In the genomic region with DNA sequence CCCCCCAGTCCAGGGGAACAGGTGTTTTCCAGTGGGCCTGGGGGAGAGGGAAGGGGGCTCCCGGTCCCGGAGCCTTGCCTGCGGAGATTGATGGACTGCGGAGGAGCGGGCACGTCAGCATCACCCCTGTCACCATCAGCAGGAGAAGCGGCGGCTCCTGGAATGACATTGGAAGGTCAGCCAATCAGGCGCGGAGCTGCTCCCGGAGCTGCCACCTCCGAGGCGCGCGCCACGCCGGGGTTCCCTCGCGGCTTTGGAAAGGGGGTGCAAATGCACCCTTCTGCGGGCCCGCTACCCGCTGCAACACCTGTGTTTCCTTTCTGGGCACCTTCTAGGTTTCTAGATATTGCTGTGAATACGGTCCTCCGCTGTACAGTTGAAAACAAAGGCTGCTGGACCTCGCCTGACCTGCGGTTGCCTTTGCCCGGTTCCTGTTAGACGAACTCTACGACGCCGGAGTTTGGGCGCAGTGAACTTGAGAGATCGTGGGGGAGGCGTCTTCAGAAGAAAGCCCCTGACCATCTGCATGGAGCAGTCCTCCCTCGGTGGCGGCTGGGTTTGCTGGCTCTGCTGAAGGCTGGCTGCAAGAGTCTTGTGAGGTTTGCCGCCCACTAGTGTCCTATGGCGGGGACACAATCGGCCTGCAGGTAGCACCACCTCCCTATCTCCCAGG, we compare ENCODE assay signal across 1 cellular context.
TF ChIP-seq lines count a peak whose summit lies in the region.

No MANE protein-coding gene starts in this region.

TF ChIP-seq in K562, 482 proteins besides CTCF, POLR2A, EP300 and RAD21 (continued from another document):
- TF ChIP-seq, protein P1, sequence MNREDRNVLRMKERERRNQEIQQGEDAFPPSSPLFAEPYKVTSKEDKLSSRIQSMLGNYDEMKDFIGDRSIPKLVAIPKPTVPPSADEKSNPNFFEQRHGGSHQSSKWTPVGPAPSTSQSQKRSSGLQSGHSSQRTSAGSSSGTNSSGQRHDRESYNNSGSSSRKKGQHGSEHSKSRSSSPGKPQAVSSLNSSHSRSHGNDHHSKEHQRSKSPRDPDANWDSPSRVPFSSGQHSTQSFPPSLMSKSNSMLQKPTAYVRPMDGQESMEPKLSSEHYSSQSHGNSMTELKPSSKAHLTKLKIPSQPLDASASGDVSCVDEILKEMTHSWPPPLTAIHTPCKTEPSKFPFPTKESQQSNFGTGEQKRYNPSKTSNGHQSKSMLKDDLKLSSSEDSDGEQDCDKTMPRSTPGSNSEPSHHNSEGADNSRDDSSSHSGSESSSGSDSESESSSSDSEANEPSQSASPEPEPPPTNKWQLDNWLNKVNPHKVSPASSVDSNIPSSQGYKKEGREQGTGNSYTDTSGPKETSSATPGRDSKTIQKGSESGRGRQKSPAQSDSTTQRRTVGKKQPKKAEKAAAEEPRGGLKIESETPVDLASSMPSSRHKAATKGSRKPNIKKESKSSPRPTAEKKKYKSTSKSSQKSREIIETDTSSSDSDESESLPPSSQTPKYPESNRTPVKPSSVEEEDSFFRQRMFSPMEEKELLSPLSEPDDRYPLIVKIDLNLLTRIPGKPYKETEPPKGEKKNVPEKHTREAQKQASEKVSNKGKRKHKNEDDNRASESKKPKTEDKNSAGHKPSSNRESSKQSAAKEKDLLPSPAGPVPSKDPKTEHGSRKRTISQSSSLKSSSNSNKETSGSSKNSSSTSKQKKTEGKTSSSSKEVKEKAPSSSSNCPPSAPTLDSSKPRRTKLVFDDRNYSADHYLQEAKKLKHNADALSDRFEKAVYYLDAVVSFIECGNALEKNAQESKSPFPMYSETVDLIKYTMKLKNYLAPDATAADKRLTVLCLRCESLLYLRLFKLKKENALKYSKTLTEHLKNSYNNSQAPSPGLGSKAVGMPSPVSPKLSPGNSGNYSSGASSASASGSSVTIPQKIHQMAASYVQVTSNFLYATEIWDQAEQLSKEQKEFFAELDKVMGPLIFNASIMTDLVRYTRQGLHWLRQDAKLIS (CRISPR knock-in tag; IDR thresholded peaks at IDR 0.05) = no peak
- TF ChIP-seq, protein P2, sequence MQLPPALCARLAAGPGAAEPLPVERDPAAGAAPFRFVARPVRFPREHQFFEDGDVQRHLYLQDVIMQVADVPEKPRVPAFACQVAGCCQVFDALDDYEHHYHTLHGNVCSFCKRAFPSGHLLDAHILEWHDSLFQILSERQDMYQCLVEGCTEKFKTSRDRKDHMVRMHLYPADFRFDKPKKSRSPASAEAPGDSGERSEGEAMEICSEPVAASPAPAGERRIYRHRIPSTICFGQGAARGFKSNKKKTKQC (CRISPR knock-in tag; IDR thresholded peaks at IDR 0.05) = no peak
- TF ChIP-seq SREBF1 (IDR thresholded peaks at IDR 0.05; ENCODE audit: borderline replicate concordance, low read depth, low read length) = no peak
- TF ChIP-seq, protein P3, sequence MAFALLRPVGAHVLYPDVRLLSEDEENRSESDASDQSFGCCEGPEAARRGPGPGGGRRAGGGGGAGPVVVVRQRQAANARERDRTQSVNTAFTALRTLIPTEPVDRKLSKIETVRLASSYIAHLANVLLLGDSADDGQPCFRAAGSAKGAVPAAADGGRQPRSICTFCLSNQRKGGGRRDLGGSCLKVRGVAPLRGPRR (CRISPR knock-in tag; IDR thresholded peaks at IDR 0.05) = no peak
- TF ChIP-seq, protein P4, sequence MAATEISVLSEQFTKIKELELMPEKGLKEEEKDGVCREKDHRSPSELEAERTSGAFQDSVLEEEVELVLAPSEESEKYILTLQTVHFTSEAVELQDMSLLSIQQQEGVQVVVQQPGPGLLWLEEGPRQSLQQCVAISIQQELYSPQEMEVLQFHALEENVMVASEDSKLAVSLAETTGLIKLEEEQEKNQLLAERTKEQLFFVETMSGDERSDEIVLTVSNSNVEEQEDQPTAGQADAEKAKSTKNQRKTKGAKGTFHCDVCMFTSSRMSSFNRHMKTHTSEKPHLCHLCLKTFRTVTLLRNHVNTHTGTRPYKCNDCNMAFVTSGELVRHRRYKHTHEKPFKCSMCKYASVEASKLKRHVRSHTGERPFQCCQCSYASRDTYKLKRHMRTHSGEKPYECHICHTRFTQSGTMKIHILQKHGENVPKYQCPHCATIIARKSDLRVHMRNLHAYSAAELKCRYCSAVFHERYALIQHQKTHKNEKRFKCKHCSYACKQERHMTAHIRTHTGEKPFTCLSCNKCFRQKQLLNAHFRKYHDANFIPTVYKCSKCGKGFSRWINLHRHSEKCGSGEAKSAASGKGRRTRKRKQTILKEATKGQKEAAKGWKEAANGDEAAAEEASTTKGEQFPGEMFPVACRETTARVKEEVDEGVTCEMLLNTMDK (IDR thresholded peaks at IDR 0.05; ENCODE audit: borderline replicate concordance, insufficient read depth, low read depth, low read length, poor library complexity, severe bottlenecking) = no peak
- TF ChIP-seq HCFC1 (IDR thresholded peaks at IDR 0.05; ENCODE audit: low read depth, low read length) = no peak
- TF ChIP-seq PML (IDR thresholded peaks at IDR 0.05; ENCODE audit: low read length) = no peak
- TF ChIP-seq MCM5 (IDR thresholded peaks at IDR 0.05; ENCODE audit: low read depth) = no peak
- TF ChIP-seq, protein P5, sequence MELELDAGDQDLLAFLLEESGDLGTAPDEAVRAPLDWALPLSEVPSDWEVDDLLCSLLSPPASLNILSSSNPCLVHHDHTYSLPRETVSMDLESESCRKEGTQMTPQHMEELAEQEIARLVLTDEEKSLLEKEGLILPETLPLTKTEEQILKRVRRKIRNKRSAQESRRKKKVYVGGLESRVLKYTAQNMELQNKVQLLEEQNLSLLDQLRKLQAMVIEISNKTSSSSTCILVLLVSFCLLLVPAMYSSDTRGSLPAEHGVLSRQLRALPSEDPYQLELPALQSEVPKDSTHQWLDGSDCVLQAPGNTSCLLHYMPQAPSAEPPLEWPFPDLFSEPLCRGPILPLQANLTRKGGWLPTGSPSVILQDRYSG (tag; conservative IDR thresholded peaks at IDR 0.05; ENCODE audit: low read depth) = no peak
- TF ChIP-seq ZBTB1 (CRISPR knock-in tag; IDR thresholded peaks at IDR 0.05; ENCODE audit: borderline replicate concordance, low read depth) = no peak
- TF ChIP-seq SOX6 (IDR thresholded peaks at IDR 0.05) = no peak
- no peak for TF ChIP-seq ZNF778 (CRISPR knock-in tag; IDR thresholded peaks at IDR 0.05)
- TF ChIP-seq MCM7 (IDR thresholded peaks at IDR 0.05) = no peak
- no peak for TF ChIP-seq HNRNPH1 (optimal IDR thresholded peaks at IDR 0.05; ENCODE audit: low read depth, low read length)
- no peak for TF ChIP-seq SMAD4 (CRISPR knock-in tag; conservative IDR thresholded peaks at IDR 0.05)
- TF ChIP-seq RBM22 (IDR thresholded peaks at IDR 0.05; ENCODE audit: low read depth, low read length, poor library complexity, severe bottlenecking) = no peak
- TF ChIP-seq, protein P6, sequence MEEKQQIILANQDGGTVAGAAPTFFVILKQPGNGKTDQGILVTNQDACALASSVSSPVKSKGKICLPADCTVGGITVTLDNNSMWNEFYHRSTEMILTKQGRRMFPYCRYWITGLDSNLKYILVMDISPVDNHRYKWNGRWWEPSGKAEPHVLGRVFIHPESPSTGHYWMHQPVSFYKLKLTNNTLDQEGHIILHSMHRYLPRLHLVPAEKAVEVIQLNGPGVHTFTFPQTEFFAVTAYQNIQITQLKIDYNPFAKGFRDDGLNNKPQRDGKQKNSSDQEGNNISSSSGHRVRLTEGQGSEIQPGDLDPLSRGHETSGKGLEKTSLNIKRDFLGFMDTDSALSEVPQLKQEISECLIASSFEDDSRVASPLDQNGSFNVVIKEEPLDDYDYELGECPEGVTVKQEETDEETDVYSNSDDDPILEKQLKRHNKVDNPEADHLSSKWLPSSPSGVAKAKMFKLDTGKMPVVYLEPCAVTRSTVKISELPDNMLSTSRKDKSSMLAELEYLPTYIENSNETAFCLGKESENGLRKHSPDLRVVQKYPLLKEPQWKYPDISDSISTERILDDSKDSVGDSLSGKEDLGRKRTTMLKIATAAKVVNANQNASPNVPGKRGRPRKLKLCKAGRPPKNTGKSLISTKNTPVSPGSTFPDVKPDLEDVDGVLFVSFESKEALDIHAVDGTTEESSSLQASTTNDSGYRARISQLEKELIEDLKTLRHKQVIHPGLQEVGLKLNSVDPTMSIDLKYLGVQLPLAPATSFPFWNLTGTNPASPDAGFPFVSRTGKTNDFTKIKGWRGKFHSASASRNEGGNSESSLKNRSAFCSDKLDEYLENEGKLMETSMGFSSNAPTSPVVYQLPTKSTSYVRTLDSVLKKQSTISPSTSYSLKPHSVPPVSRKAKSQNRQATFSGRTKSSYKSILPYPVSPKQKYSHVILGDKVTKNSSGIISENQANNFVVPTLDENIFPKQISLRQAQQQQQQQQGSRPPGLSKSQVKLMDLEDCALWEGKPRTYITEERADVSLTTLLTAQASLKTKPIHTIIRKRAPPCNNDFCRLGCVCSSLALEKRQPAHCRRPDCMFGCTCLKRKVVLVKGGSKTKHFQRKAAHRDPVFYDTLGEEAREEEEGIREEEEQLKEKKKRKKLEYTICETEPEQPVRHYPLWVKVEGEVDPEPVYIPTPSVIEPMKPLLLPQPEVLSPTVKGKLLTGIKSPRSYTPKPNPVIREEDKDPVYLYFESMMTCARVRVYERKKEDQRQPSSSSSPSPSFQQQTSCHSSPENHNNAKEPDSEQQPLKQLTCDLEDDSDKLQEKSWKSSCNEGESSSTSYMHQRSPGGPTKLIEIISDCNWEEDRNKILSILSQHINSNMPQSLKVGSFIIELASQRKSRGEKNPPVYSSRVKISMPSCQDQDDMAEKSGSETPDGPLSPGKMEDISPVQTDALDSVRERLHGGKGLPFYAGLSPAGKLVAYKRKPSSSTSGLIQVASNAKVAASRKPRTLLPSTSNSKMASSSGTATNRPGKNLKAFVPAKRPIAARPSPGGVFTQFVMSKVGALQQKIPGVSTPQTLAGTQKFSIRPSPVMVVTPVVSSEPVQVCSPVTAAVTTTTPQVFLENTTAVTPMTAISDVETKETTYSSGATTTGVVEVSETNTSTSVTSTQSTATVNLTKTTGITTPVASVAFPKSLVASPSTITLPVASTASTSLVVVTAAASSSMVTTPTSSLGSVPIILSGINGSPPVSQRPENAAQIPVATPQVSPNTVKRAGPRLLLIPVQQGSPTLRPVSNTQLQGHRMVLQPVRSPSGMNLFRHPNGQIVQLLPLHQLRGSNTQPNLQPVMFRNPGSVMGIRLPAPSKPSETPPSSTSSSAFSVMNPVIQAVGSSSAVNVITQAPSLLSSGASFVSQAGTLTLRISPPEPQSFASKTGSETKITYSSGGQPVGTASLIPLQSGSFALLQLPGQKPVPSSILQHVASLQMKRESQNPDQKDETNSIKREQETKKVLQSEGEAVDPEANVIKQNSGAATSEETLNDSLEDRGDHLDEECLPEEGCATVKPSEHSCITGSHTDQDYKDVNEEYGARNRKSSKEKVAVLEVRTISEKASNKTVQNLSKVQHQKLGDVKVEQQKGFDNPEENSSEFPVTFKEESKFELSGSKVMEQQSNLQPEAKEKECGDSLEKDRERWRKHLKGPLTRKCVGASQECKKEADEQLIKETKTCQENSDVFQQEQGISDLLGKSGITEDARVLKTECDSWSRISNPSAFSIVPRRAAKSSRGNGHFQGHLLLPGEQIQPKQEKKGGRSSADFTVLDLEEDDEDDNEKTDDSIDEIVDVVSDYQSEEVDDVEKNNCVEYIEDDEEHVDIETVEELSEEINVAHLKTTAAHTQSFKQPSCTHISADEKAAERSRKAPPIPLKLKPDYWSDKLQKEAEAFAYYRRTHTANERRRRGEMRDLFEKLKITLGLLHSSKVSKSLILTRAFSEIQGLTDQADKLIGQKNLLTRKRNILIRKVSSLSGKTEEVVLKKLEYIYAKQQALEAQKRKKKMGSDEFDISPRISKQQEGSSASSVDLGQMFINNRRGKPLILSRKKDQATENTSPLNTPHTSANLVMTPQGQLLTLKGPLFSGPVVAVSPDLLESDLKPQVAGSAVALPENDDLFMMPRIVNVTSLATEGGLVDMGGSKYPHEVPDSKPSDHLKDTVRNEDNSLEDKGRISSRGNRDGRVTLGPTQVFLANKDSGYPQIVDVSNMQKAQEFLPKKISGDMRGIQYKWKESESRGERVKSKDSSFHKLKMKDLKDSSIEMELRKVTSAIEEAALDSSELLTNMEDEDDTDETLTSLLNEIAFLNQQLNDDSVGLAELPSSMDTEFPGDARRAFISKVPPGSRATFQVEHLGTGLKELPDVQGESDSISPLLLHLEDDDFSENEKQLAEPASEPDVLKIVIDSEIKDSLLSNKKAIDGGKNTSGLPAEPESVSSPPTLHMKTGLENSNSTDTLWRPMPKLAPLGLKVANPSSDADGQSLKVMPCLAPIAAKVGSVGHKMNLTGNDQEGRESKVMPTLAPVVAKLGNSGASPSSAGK (IDR thresholded peaks at IDR 0.05) = no peak
- no peak for TF ChIP-seq ZNF124 (CRISPR knock-in tag; IDR thresholded peaks at IDR 0.05)
